ENCODE assay signal across 28 cellular contexts in genomic region chr5:126878085-126878484, GRCh38.
"Had no signal": no experiment of that assay in that cellular context is flagged by ENCODE, and none has a peak within 500 bp of the region (broad histone marks: within the 10 kb centered on the region; RNA-seq: fewer than 3 reads in every experiment).

No MANE protein-coding gene starts in this region.

- H3K27me3 ChIP-seq: adrenal gland, ascending aorta, gastroesophageal sphincter, left lung, tibial nerve had no signal

- H3K27me3 Mint-ChIP-seq: activated naive CD8-positive, alpha-beta T cell; stimulated activated naive CD8-positive, alpha-beta T cell treated with anti-CD3 and anti-CD28 coated beads, Interleukin-15, Interleukin-2, amounts not matched to agents 100 ng/mL and 50 ng/mL, for 24 hours had no signal

- H3K27ac ChIP-seq: ascending aorta, coronary artery, epithelial cell of prostate, gastroesophageal sphincter, left lung, parathyroid adenoma, tibial nerve had no signal

- H3K9me3 ChIP-seq: adrenal gland, ascending aorta, gastroesophageal sphincter, left lung, tibial nerve had no signal

- H3K36me3 Mint-ChIP-seq: natural killer cell had no signal

- H3K79me2 ChIP-seq: parathyroid adenoma had no signal

- H3K4me1 Mint-ChIP-seq: natural killer cell had no signal

- ATAC-seq: activated T-cell treated with anti-CD3 and anti-CD28 coated beads, Interleukin-2, amount 50 U/mL, for 4 hours; gastroesophageal sphincter; left lung; natural killer cell had no signal

- H3K4me3 Mint-ChIP-seq: activated naive CD8-positive, alpha-beta T cell; activated T-cell treated with anti-CD3 and anti-CD28 coated beads, Interleukin-2, amount 50 U/mL, for 4 hours; endodermal cell; natural killer cell; stimulated activated naive CD8-positive, alpha-beta T cell treated with anti-CD3 and anti-CD28 coated beads, Interleukin-15, Interleukin-2, amounts not matched to agents 100 ng/mL and 50 ng/mL, for 24 hours had no signal

- H3K36me3 ChIP-seq: adrenal gland, ascending aorta, gastroesophageal sphincter, left lung had no signal

- H3K4me3 ChIP-seq: adrenal gland, ascending aorta, coronary artery, gastroesophageal sphincter, left lung, tibial nerve had no signal

- H3K27ac Mint-ChIP-seq: activated naive CD8-positive, alpha-beta T cell; activated T-helper 2 cell treated with anti-CD3 and anti-CD28 coated beads, Interferon-gamma antibody, Interleukin-2, Interleukin-4, amounts not matched to agents 10 μg/mL and 5 μg/mL and 100 μg/mL, durations not matched to agents 14 hours and 24 hours and 36 hours; endodermal cell; natural killer cell; stimulated activated naive CD8-positive, alpha-beta T cell treated with anti-CD3 and anti-CD28 coated beads, Interleukin-15, Interleukin-2, amounts not matched to agents 100 ng/mL and 50 ng/mL, for 24 hours had no signal

- DNase-seq: activated CD4-positive, alpha-beta T cell treated with anti-CD3 and anti-CD28 coated beads for 4 hours; activated CD4-positive, alpha-beta T cell treated with anti-CD3 and anti-CD28 coated beads, Interleukin-2, amount 50 U/mL, for 48 hours; activated CD4-positive, CD25-positive, alpha-beta regulatory T cell; activated CD8-positive, alpha-beta memory T cell treated with anti-CD3 and anti-CD28 coated beads, Interleukin-2, amount 50 U/mL, for 48 hours; activated naive CD4-positive, alpha-beta T cell; activated T-cell treated with anti-CD3 and anti-CD28 coated beads, Interleukin-2, amount 50 U/mL, for 4 hours; endodermal cell; head of caudate nucleus; kidney; left lung; mammary epithelial cell; midbrain; natural killer cell; right cardiac atrium; stimulated activated CD4-positive, alpha-beta T cell treated with anti-CD3 and anti-CD28 coated beads, Interleukin-12 subunit alpha, Interleukin-12 subunit beta, amount 100 ng/mL, for 4 hours; stimulated activated CD4-positive, alpha-beta T cell treated with anti-CD3 and anti-CD28 coated beads, Interleukin-4, amount 100 ng/mL, for 4 hours; substantia nigra; T1000 had no signal

- H3K9me3 Mint-ChIP-seq: activated T-cell treated with anti-CD3 and anti-CD28 coated beads, Interleukin-2, amount 50 U/mL, for 4 hours; activated T-helper 2 cell treated with anti-CD3 and anti-CD28 coated beads, Interferon-gamma antibody, Interleukin-2, Interleukin-4, amounts not matched to agents 10 μg/mL and 5 μg/mL and 100 μg/mL, durations not matched to agents 14 hours and 24 hours and 36 hours; endodermal cell; natural killer cell; stimulated activated naive CD8-positive, alpha-beta T cell treated with anti-CD3 and anti-CD28 coated beads, Interleukin-15, Interleukin-2, amounts not matched to agents 100 ng/mL and 50 ng/mL, for 24 hours had no signal

- H2AFZ ChIP-seq: parathyroid adenoma had no signal

- H3K4me1 ChIP-seq: adrenal gland, ascending aorta, left lung, parathyroid adenoma, tibial nerve had no signal
